Comparison of ENCODE assay signal across 26 cellular contexts in genomic region chr12:102388469-102388868, GRCh38.
DNase-seq lines count a peak whose midpoint lies in the region; ATAC-seq, FAIRE-seq and TF ChIP-seq lines count a peak whose summit lies in the region.
"Had no signal": no experiment of that assay in that cellular context is flagged by ENCODE, and none has a peak within 500 bp of the region (broad histone marks: within the 10 kb centered on the region; RNA-seq: fewer than 3 reads in every experiment).

No MANE protein-coding gene starts in this region.

- POLR2A ChIA-PET in AG04450 (lab: Yijun Ruan, JAX) (no interaction called here), K562 (lab: Yijun Ruan, JAX) (no interaction called here)
- POLR2A ChIA-PET in CD8-positive, alpha-beta T cell (lab: Charles Lee) = no interaction called here

- no peak overlapping the region for H4K8ac ChIP-seq in mesenchymal stem cell (ENCODE audit: low read length)

- H3K4me1 ChIP-seq in K562 (replicated peaks in 1 of 2; ENCODE audit: control insufficient read depth in 2 of 2, insufficient read depth in 2 of 2, low read length in 2 of 2) (peaks cover 0 to 13% of the 10 kb centered on the region in 2 experiments; a peak in 3 of 5 replicates), mesenchymal stem cell (ENCODE audit: control insufficient read depth, insufficient read depth, low read depth, low read length) (no peaks in the 10 kb centered on the region)
- H3K4me1 ChIP-seq in CD8-positive, alpha-beta T cell (ENCODE audit: insufficient read depth, low read length) = no peaks in the 10 kb centered on the region
- H3K4me1 ChIP-seq: BLaER1, Caco-2 had no signal

- ATAC-seq in K562 (no peak), GM21717 (IDR thresholded peaks at IDR 0.05; ENCODE audit: unreplicated experiment) (no peak)
- no peak for ATAC-seq in CD8-positive, alpha-beta T cell
- ATAC-seq: GM12878 had no signal

- no peak for FAIRE-seq in K562 (lab: Jason Lieb, UNC)
- FAIRE-seq: H54, RCC 7860 had no signal

- H4K91ac ChIP-seq in mesenchymal stem cell (ENCODE audit: low read length) = no peak overlapping the region

- H2BK5ac ChIP-seq in mesenchymal stem cell (ENCODE audit: low read depth, low read length, poor library complexity, severe bottlenecking) = no peak overlapping the region

- peaks cover 20% of the 10 kb centered on the region for H3K27me3 Mint-ChIP-seq in CD8-positive, alpha-beta T cell (ENCODE audit: low read depth)

- no peak overlapping the region for H3K4me3 ChIP-seq in AG04450 (ENCODE audit: low read depth, low read length)
- H3K4me3 ChIP-seq in K562 = no peak overlapping the region
- H3K4me3 ChIP-seq in mesenchymal stem cell (ENCODE audit: insufficient read depth in 1 of 2, low read depth in 1 of 2, low read length in 2 of 2) = no peak overlapping the region
- H3K4me3 ChIP-seq in CD8-positive, alpha-beta T cell (ENCODE audit: low read depth, low read length) = no peak overlapping the region
- H3K4me3 ChIP-seq: BLaER1, GM12878, MG63, SK-N-MC had no signal

- no peak for TF ChIP-seq EP300 in K562 (IDR thresholded peaks at IDR 0.05; ENCODE audit: low read length)

- no peak overlapping the region for H3K4me2 ChIP-seq in K562 (ENCODE audit: insufficient read depth, low read length)
- H3K4me2 ChIP-seq in mesenchymal stem cell (ENCODE audit: low read length, poor library complexity, severe bottlenecking) = no peak overlapping the region
- H3K4me2 ChIP-seq: BLaER1 had no signal

- no peaks in the 10 kb centered on the region for H3K79me1 ChIP-seq in mesenchymal stem cell (replicated peaks; ENCODE audit: low read length, poor library complexity, severe bottlenecking)

- H3K9ac ChIP-seq in K562 (ENCODE audit: insufficient read depth in 1 of 2, low read depth in 2 of 2, low read length in 2 of 2) = no peak overlapping the region
- no peak overlapping the region for H3K9ac ChIP-seq in mesenchymal stem cell (ENCODE audit: low read length)
- H3K9ac ChIP-seq: BLaER1 had no signal

- H4K20me1 ChIP-seq in K562 (replicated peaks; ENCODE audit: control insufficient read depth, insufficient read depth, low read length) = no peaks in the 10 kb centered on the region
- H4K20me1 ChIP-seq: BLaER1 had no signal

- H2AFZ ChIP-seq in K562 (ENCODE audit: low read depth, low read length) (peak overlapping the region; percentile 20; the same call in 1 of the 2 replicates), mesenchymal stem cell (ENCODE audit: low read depth, low read length) (no peak overlapping the region)

- no peak overlapping the region for H2BK12ac ChIP-seq in mesenchymal stem cell (ENCODE audit: low read length in 2 of 2)

- intact Hi-C loops in K562 (cut with micrococcal nuclease) = no loop called here
- intact Hi-C loops in CD8-positive, alpha-beta T cell (cut with DNase I, micrococcal nuclease) = no loop called here

- no peak for TF ChIP-seq RAD21 in K562 (CRISPR knock-in tag; conservative IDR thresholded peaks at IDR 0.05 in 1 of 2, IDR thresholded peaks at IDR 0.05 in 1 of 2)

- CTCF ChIA-PET in AG04450 (lab: Charles Lee) = no interaction called here
- CTCF ChIA-PET in K562 (lab: Yijun Ruan, JAX; ENCODE audit: low intra/inter-chr PET ratio) = no interaction called here
- CTCF ChIA-PET in CD8-positive, alpha-beta T cell (lab: Charles Lee) = no interaction called here

- no peaks in the 10 kb centered on the region for H3K27me3 ChIP-seq in AG04450 (ENCODE audit: control insufficient read depth, insufficient read depth, low read length)
- H3K27me3 ChIP-seq in K562 (ENCODE audit: control insufficient read depth in 2 of 2, insufficient read depth in 2 of 2, low read length in 2 of 2) = no peaks in the 10 kb centered on the region
- H3K27me3 ChIP-seq in mesenchymal stem cell (ENCODE audit: control insufficient read depth in 1 of 2, insufficient read depth in 1 of 2, low read length in 2 of 2) = no peaks in the 10 kb centered on the region
- no peaks in the 10 kb centered on the region for H3K27me3 ChIP-seq in CD8-positive, alpha-beta T cell (ENCODE audit: insufficient read depth, low read length)
- H3K27me3 ChIP-seq: BLaER1, MG63 had no signal

- DNase-seq in AG04450 (ENCODE audit: low read depth, low spot score) (peak; percentile 10), H4 (ENCODE audit: low spot score) (peak; percentile 25), K562 (ENCODE audit: extremely low read depth in 1 of 4, low spot score in 3 of 4) (no peak), mesenchymal stem cell (peak; percentile 7), NCI-H1417 (lab: John Stamatoyannopoulos, UW) (no peak)
- DNase-seq in CD8-positive, alpha-beta T cell = no peak
- DNase-seq: 8988T; ACHN; Caco-2; CD4-positive, alpha-beta memory T cell; EL; GDM1; KBM-7; MG63; NCI-H1105 treated with DMSO at 0.1 percent for 48 hours; NCI-H2029; NCI-H226; NCI-H510A treated with DMSO at 0.1 percent for 48 hours; NCI-H748 treated with DMSO at 0.1 percent for 48 hours; SIG-M5 had no signal

- H3K9me1 ChIP-seq in K562 (ENCODE audit: control insufficient read depth, insufficient read depth, low read length) = peaks cover 3% of the 10 kb centered on the region

- TF ChIP-seq CTCF in AG04450 (IDR thresholded peaks at IDR 0.05; ENCODE audit: low read depth, low read length) = no peak
- no peak for TF ChIP-seq CTCF in K562 (IDR thresholded peaks at IDR 0.05 in 2 of 3, conservative IDR thresholded peaks at IDR 0.05 in 1 of 3; ENCODE audit: insufficient read depth in 2 of 3, low read depth in 1 of 3, low read length in 3 of 3)
- TF ChIP-seq CTCF in CD8-positive, alpha-beta T cell (IDR thresholded peaks at IDR 0.05) = no peak

- no peak for TF ChIP-seq POLR2A in K562 (conservative IDR thresholded peaks at IDR 0.05)

- no peaks in the 10 kb centered on the region for H3K36me3 ChIP-seq in K562 (ENCODE audit: control insufficient read depth, insufficient read depth, low read length)
- H3K36me3 ChIP-seq in mesenchymal stem cell (ENCODE audit: control insufficient read depth in 1 of 2, insufficient read depth in 2 of 2, low read depth in 1 of 2, low read length in 2 of 2) = no peaks in the 10 kb centered on the region
- no peaks in the 10 kb centered on the region for H3K36me3 ChIP-seq in CD8-positive, alpha-beta T cell (ENCODE audit: insufficient read depth, low read length)
- H3K36me3 ChIP-seq: BLaER1, MG63 had no signal

- H3K79me2 ChIP-seq in K562 (ENCODE audit: control insufficient read depth, insufficient read depth, low read length) = no peaks in the 10 kb centered on the region

- no peak overlapping the region for H2AK5ac ChIP-seq in mesenchymal stem cell (ENCODE audit: low read length, severe bottlenecking)

- H3K4me3 Mint-ChIP-seq in CD8-positive, alpha-beta T cell = no peak overlapping the region
- H3K4me3 Mint-ChIP-seq: CD4-positive, alpha-beta memory T cell had no signal

- no peak overlapping the region for H3K4ac ChIP-seq in mesenchymal stem cell (ENCODE audit: low read depth in 1 of 2, low read length in 2 of 2)

- H3K27ac ChIP-seq in AG04450 (ENCODE audit: low read depth, low read length) (no peak overlapping the region), K562 (ENCODE audit: extremely low read depth, low read depth, low read length) (no peak overlapping the region; the same call in 2 of the 3 replicates), mesenchymal stem cell (ENCODE audit: low read length, poor library complexity, severe bottlenecking) (no peak overlapping the region)
- H3K27ac ChIP-seq in CD8-positive, alpha-beta T cell (ENCODE audit: low read depth, low read length) = no peak overlapping the region
- H3K27ac ChIP-seq: BLaER1, SK-N-MC had no signal

- no peaks in the 10 kb centered on the region for H3K4me1 Mint-ChIP-seq in CD8-positive, alpha-beta T cell (ENCODE audit: low read depth)
- H3K4me1 Mint-ChIP-seq: CD4-positive, alpha-beta memory T cell had no signal

- no peak overlapping the region for H2BK120ac ChIP-seq in mesenchymal stem cell (ENCODE audit: low read depth, low read length)

- H3K23ac ChIP-seq in mesenchymal stem cell (ENCODE audit: low read length in 2 of 2) = no peak overlapping the region

- peaks cover 8% of the 10 kb centered on the region for H3K9me3 Mint-ChIP-seq in CD8-positive, alpha-beta T cell

- H3K27ac Mint-ChIP-seq in CD8-positive, alpha-beta T cell = no peak overlapping the region
- H3K27ac Mint-ChIP-seq: CD4-positive, alpha-beta memory T cell had no signal

- H3K18ac ChIP-seq in mesenchymal stem cell (ENCODE audit: low read depth in 1 of 2, low read length in 2 of 2) = no peak overlapping the region

- WGBS in K562 (ENCODE audit: insufficient coverage, low coverage, missing lambda C conversion rate) = 0% methylated on average over 1 of the region's 1 CpG
- WGBS in mesenchymal stem cell = 21% methylated on average over 1 of the region's 1 CpG

- in situ Hi-C loops in K562 (cut with MboI) = no loop called here

- no peak overlapping the region for H3K14ac ChIP-seq in mesenchymal stem cell (ENCODE audit: low read length in 2 of 2)

- H3K36me3 Mint-ChIP-seq in CD8-positive, alpha-beta T cell = no peaks in the 10 kb centered on the region
- H3K36me3 Mint-ChIP-seq: CD4-positive, alpha-beta memory T cell had no signal

- H2BK15ac ChIP-seq in mesenchymal stem cell (ENCODE audit: low read depth, poor library complexity, severe bottlenecking) = no peak overlapping the region

- BruUV-seq in K562 (replicated peaks; lab: Mats Ljungman, UMichigan) = no TSS peak

- H3K9me3 ChIP-seq in AG04450 (ENCODE audit: control insufficient read depth, insufficient read depth, low read length) (no peaks in the 10 kb centered on the region), K562 (replicated peaks; ENCODE audit: control insufficient read depth, insufficient read depth, low read depth, low read length) (no peaks in the 10 kb centered on the region; the same call in 1 of the 2 replicates), mesenchymal stem cell (ENCODE audit: control insufficient read depth, low read length) (peaks cover 20% of the 10 kb centered on the region)
- no peaks in the 10 kb centered on the region for H3K9me3 ChIP-seq in CD8-positive, alpha-beta T cell (ENCODE audit: low read length)
- H3K9me3 ChIP-seq: MG63 had no signal

TF ChIP-seq in K562, 482 proteins besides CTCF, POLR2A, EP300 and RAD21:
- no peak; the same call in 1 of the 2 replicates for TF ChIP-seq MAFK (IDR thresholded peaks at IDR 0.05; ENCODE audit: low read length)
- TF ChIP-seq SOX6 (IDR thresholded peaks at IDR 0.05) = no peak
- 0 out of 2 replicates have a peak, but pooled peaks have one; percentile 13 for TF ChIP-seq ZNF316 (IDR thresholded peaks at IDR 0.05)
- TF ChIP-seq NFE2 (IDR thresholded peaks at IDR 0.05; ENCODE audit: low read depth) = peak; percentile 8; the same call in 1 of the 2 replicates
- no peak for TF ChIP-seq ZNF830 (CRISPR knock-in tag; IDR thresholded peaks at IDR 0.05)
- TF ChIP-seq EHMT2 (IDR thresholded peaks at IDR 0.05) = 0 out of 2 replicates have a peak, but pooled peaks have one; percentile 29
- peak; percentile 65 for TF ChIP-seq MAFG (tag; conservative IDR thresholded peaks at IDR 0.05)
- no peak for TF ChIP-seq RBM34 (IDR thresholded peaks at IDR 0.05; ENCODE audit: borderline replicate concordance, insufficient read depth, low read length)
- TF ChIP-seq L3MBTL2 (IDR thresholded peaks at IDR 0.05) = 0 out of 2 replicates have a peak, but pooled peaks have one; percentile 32

Comparison
In these comparisons a context has a peak if more than half of its experiments do, and no peak if none do; other contexts are left out.
1. DNase-seq: peak in AG04450 (single experiment), H4 (single experiment) and mesenchymal stem cell (single experiment); none in K562 (0 of 4), CD8-positive, alpha-beta T cell (0 of 7) and NCI-H1417 (0 of 3).